Comparison of ENCODE assay signal across 17 cellular contexts in genomic region chr7:75887669-75888369, GRCh38. TPM values are rescaled to one million over a fixed set of nuclear protein-coding genes. Genes with fewer than 3 reads are reported as not detected.
DNase-seq lines count a peak whose midpoint lies in the region; ATAC-seq, FAIRE-seq and TF ChIP-seq lines count a peak whose summit lies in the region.
"Had no signal": no experiment of that assay in that cellular context is flagged by ENCODE, and none has a peak within 500 bp of the region (broad histone marks: within the 10 kb centered on the region; RNA-seq: fewer than 3 reads in every experiment).

No MANE protein-coding gene starts in this region.

- H3K36me3 Mint-ChIP-seq in nephron progenitor cell (ENCODE audit: low read depth): peaks cover 55% of the 10 kb centered on the region

- TF ChIP-seq RAD21 in H1 (IDR thresholded peaks at IDR 0.05 in 1 of 2, conservative IDR thresholded peaks at IDR 0.05 in 1 of 2; ENCODE audit: low read depth in 2 of 2, low read length in 2 of 2): no peak

- POLR2A ChIA-PET in H1 (lab: Charles Lee; ENCODE audit: partially characterized antibody): interaction anchor here (0.9 to 3.8 kb wide), 3 partner anchors 11 to 27 kb away, joined by 4 to 23 read pairs (median 6); partner anchors contain the start of gene POR

- CTCF ChIA-PET in H1 (lab: Charles Lee; ENCODE audit: partially characterized antibody): interaction anchor here (1.1 to 1.4 kb wide), 3 partner anchors 73 to 131 kb away, joined by 3 read pairs; no protein-coding TSS in a partner anchor

- ATAC-seq in Right ventricle myocardium inferior (peak; percentile 9), GM18861 (IDR thresholded peaks at IDR 0.05; ENCODE audit: unreplicated experiment) (no peak)

- no peak overlapping the region for H3K56ac ChIP-seq in H1 (replicated peaks; ENCODE audit: insufficient read length, low read depth, low read length)

- no peak overlapping the region for H4K5ac ChIP-seq in H1 (ENCODE audit: insufficient read length, low read depth, low read length)

- H3K36me3 ChIP-seq in H1 (ENCODE audit: control insufficient read depth in 2 of 4, insufficient read depth in 4 of 4, low read length in 3 of 4): peaks cover 15 to 47% (median 37%) of the 10 kb centered on the region in 4 experiments
- H3K36me3 ChIP-seq in tibial nerve: peaks cover 0 to 64% (median 0%) of the 10 kb centered on the region in 3 donors

- H3K27ac ChIP-seq in H1 (ENCODE audit: low read depth, low read length) (no peak overlapping the region), tibial nerve (peak overlapping the region in 3 of 4 donors; percentile 35 to 84 (median 80))
- H3K27ac ChIP-seq: C4-2B, PC-9 had no signal

- H3K4me3 ChIP-seq in H1 (ENCODE audit: extremely low read depth in 1 of 4, insufficient read depth in 2 of 4, low read depth in 3 of 4, low read length in 4 of 4): no peak overlapping the region
- no peak overlapping the region for H3K4me3 ChIP-seq in tibial nerve
- H3K4me3 ChIP-seq: PC-9 had no signal

- no peak overlapping the region for H2AFZ ChIP-seq in H1 (ENCODE audit: low read length)
- H2AFZ ChIP-seq: PC-9 had no signal

- no peak overlapping the region for H3K4ac ChIP-seq in H1 (replicated peaks; ENCODE audit: insufficient read length, low read depth, low read length)

- H3K9me3 ChIP-seq in H1 (ENCODE audit: insufficient read depth in 2 of 2, low read depth in 1 of 2, low read length in 1 of 2) (no peaks in the 10 kb centered on the region), tibial nerve (no peaks in the 10 kb centered on the region)

- TF ChIP-seq EP300 in H1 (IDR thresholded peaks at IDR 0.05; ENCODE audit: borderline replicate concordance in 1 of 2, low read depth in 2 of 2, low read length in 2 of 2) (no peak), tibial nerve (IDR thresholded peaks at IDR 0.05) (no peak)

- no peak for FAIRE-seq in H1 (lab: Jason Lieb, UNC)
- FAIRE-seq: A204.1 had no signal

- H3K27me3 ChIP-seq in H1 (replicated peaks in 1 of 4; ENCODE audit: control insufficient read depth in 3 of 4, extremely low read depth in 1 of 4, insufficient read depth in 3 of 4, low read length in 3 of 4) (no peaks in the 10 kb centered on the region), tibial nerve (no peaks in the 10 kb centered on the region)

- H3K27me3 Mint-ChIP-seq in nephron progenitor cell (ENCODE audit: low read depth, poor library complexity): no peaks in the 10 kb centered on the region

- H2BK12ac ChIP-seq in H1 (ENCODE audit: low read depth, low read length): no peak overlapping the region

- H3K27ac Mint-ChIP-seq in nephron progenitor cell: peak overlapping the region; percentile 57

- no peaks in the 10 kb centered on the region for H3K9me3 Mint-ChIP-seq in nephron progenitor cell

- H3K4me1 ChIP-seq in H1 (replicated peaks in 1 of 4; ENCODE audit: control insufficient read depth in 3 of 4, insufficient read depth in 4 of 4, low read length in 3 of 4): peaks cover 0 to 2% (median under 1%) of the 10 kb centered on the region in 4 experiments; a peak in 4 of 7 replicates
- H3K4me1 ChIP-seq in tibial nerve: peaks cover 0 to 53% (median 9%) of the 10 kb centered on the region in 4 donors

- no peak overlapping the region for H3K18ac ChIP-seq in H1 (ENCODE audit: extremely low read depth, low read length)

- H2BK5ac ChIP-seq in H1 (ENCODE audit: low read depth, low read length): no peak overlapping the region

- H3K79me1 ChIP-seq in H1 (ENCODE audit: low read depth, low read length): no peaks in the 10 kb centered on the region

- no peak overlapping the region for H2BK20ac ChIP-seq in H1 (ENCODE audit: low read length)

- peak overlapping the region; percentile 45 for H4K8ac ChIP-seq in H1 (ENCODE audit: extremely low read depth, insufficient read depth, low read length)

- no peak overlapping the region for H2BK120ac ChIP-seq in H1 (replicated peaks; ENCODE audit: low read depth, low read length)

- no peak overlapping the region for H3K23ac ChIP-seq in H1 (ENCODE audit: insufficient read length)

- no peak for DNase-seq in Right ventricle myocardium inferior (ENCODE audit: missing footprints)
- no peak for DNase-seq in cardiac septum (ENCODE audit: low spot score)
- DNase-seq in H1 (ENCODE audit: low read depth in 1 of 2, low spot score in 2 of 2): no peak
- no peak for DNase-seq in nephron progenitor cell
- DNase-seq in tibial nerve (ENCODE audit: low spot score in 2 of 2): no peak
- DNase-seq in NAMALWA (ENCODE audit: low spot score): no peak
- DNase-seq in activated naive CD4-positive, alpha-beta T cell treated with anti-CD3 and anti-CD28 coated beads, Interleukin-2, amount 50 U/mL, for 16 hours: no peak
- DNase-seq: COR-L47, HCEC 1CT, KG1, NCI-H1105, NCI-H187, NCI-H774, PC-9 had no signal

- H3K4me2 ChIP-seq in H1 (ENCODE audit: insufficient read depth in 1 of 2, low read depth in 2 of 2, low read length in 2 of 2): no peak overlapping the region
- H3K4me2 ChIP-seq: PC-9 had no signal

- no peak overlapping the region for H2AK5ac ChIP-seq in H1 (ENCODE audit: low read depth, low read length)

- TF ChIP-seq CTCF in H1 (IDR thresholded peaks at IDR 0.05; ENCODE audit: control extremely low read depth in 1 of 3, insufficient read depth in 1 of 3, low read depth in 1 of 3, low read length in 3 of 3) (no peak), nephron progenitor cell (IDR thresholded peaks at IDR 0.05) (no peak), tibial nerve (IDR thresholded peaks at IDR 0.05) (no peak)

- no peak overlapping the region for H2BK15ac ChIP-seq in H1 (ENCODE audit: low read length)

- H3K14ac ChIP-seq in H1 (ENCODE audit: insufficient read length): no peak overlapping the region

- no peak overlapping the region for H3K9ac ChIP-seq in H1 (replicated peaks in 1 of 4; ENCODE audit: extremely low read depth in 1 of 4, low read depth in 3 of 4, low read length in 3 of 4)

- no peak overlapping the region for H3K4me3 Mint-ChIP-seq in nephron progenitor cell

- H3K23me2 ChIP-seq in H1 (ENCODE audit: low read depth, low read length): no peaks in the 10 kb centered on the region

- intact Hi-C loops in Right ventricle myocardium inferior (cut with DNase I): no loop called here
- intact Hi-C loops in cardiac septum (cut with DNase I): no loop called here

- peaks cover 27% of the 10 kb centered on the region for H3K4me1 Mint-ChIP-seq in nephron progenitor cell

- no peaks in the 10 kb centered on the region; a peak in 1 of 4 replicates for H3K79me2 ChIP-seq in H1 (ENCODE audit: control insufficient read depth in 1 of 2, insufficient read depth in 2 of 2, low read length in 2 of 2)

- H4K91ac ChIP-seq in H1 (replicated peaks; ENCODE audit: insufficient read length, low read length): no peak overlapping the region

- WGBS in H1 (ENCODE audit: extremely low coverage in 1 of 2, insufficient coverage in 1 of 2, insufficient read length in 1 of 2, insufficient replicate concordance in 2 of 2, low coverage in 1 of 2, low lambda C conversion rate in 2 of 2, missing lambda C conversion rate in 1 of 2), 2 experiments: 91% methylated on average over 13 of the region's 13 CpGs; no CpG with 5 or more reads in 1 of the 2 experiments
- 82 to 84% methylated on average over 13 of the region's 13 CpGs for WGBS in tibial nerve, 2 donors

- H4K20me1 ChIP-seq in H1 (replicated peaks in 1 of 2; ENCODE audit: control insufficient read depth in 1 of 2, insufficient read depth in 2 of 2, low read length in 2 of 2): peaks cover 3 to 22% of the 10 kb centered on the region in 2 experiments

- TF ChIP-seq POLR2A in H1 (IDR thresholded peaks at IDR 0.05; ENCODE audit: control extremely low read depth in 1 of 2, low read depth in 2 of 2, low read length in 2 of 2) (no peak), tibial nerve (IDR thresholded peaks at IDR 0.05) (no peak)

TF ChIP-seq in H1, 55 proteins besides CTCF, POLR2A, EP300 and RAD21:
- TF ChIP-seq POLR2AphosphoS5 (IDR thresholded peaks at IDR 0.05; ENCODE audit: low read depth, low read length) (no peak), SAP30 (IDR thresholded peaks at IDR 0.05; ENCODE audit: insufficient read depth, insufficient replicate concordance, low read length) (no peak), RFX5 (IDR thresholded peaks at IDR 0.05; ENCODE audit: borderline replicate concordance, low read depth, low read length) (no peak)
TF ChIP-seq in H1: peak in this region for 0.

RNA-seq across cellular contexts. Expression of gene RHBDD2, which starts 9.0 kb away (rescaled TPM):
- total RNA-seq in Right ventricle myocardium inferior (16.7 TPM), cardiac septum (33.6 TPM), tibial nerve (10 to 100 TPM; 68.6 to 90.6 (median 74.5) TPM)
- total RNA-seq in H1 (2021; fragmentation: NEBNext Ultra II Directional; extraction: Animal tissue kit (Norgen Biotek cat#: 25700)): 28.3 and 29.5 TPM in 2 replicates
- 65.5 and 83.6 TPM in 2 replicates for polyA plus RNA-seq in H1 (2011; rRNA removed)
- polyA plus RNA-seq in H1 (2011; cell fraction: cytosol; rRNA removed): 30.5 TPM
- polyA plus RNA-seq in H1 (2011; cell fraction: nucleus; rRNA removed): 48.6 TPM
- polyA plus RNA-seq in H1 (2012, experiment 1 of 2): 22.3 to 41.5 TPM (median 36.1 TPM) in 4 replicates
- polyA plus RNA-seq in H1 (2012, experiment 2 of 2): 36.4 TPM
- polyA plus RNA-seq in H1 (2013, experiment 1 of 2): 36.4 TPM
- 40.7 TPM for polyA plus RNA-seq in H1 (2013, experiment 2 of 2)
- 19.9 and 26.2 TPM in 2 replicates for polyA minus RNA-seq in H1 (2011; rRNA and poly(A)+ RNA removed)
- 20.5 TPM for polyA minus RNA-seq in H1 (2011; cell fraction: cytosol; rRNA and poly(A)+ RNA removed)
- 23.4 TPM for polyA minus RNA-seq in H1 (2011; cell fraction: nucleus; rRNA and poly(A)+ RNA removed)

RNA-seq across cellular contexts. Expression of gene POR, which starts 27.1 kb away (rescaled TPM):
- total RNA-seq in Right ventricle myocardium inferior (66.3 TPM), cardiac septum (39.7 TPM), tibial nerve (100 to 1,000 TPM in 2 of 4 donors, 10 to 100 TPM in 2; 66.6 to 244 (median 107) TPM)
- total RNA-seq in H1 (2021; fragmentation: NEBNext Ultra II Directional; extraction: Animal tissue kit (Norgen Biotek cat#: 25700)): 127 and 144 TPM in 2 replicates
- polyA plus RNA-seq in H1 (2011; rRNA removed): 98.7 and 213 TPM in 2 replicates
- 143 TPM for polyA plus RNA-seq in H1 (2011; cell fraction: cytosol; rRNA removed)
- polyA plus RNA-seq in H1 (2011; cell fraction: nucleus; rRNA removed): 390 TPM
- polyA plus RNA-seq in H1 (2012, experiment 1 of 2): 65.5 to 111 TPM (median 109 TPM) in 4 replicates
- polyA plus RNA-seq in H1 (2012, experiment 2 of 2): 172 TPM
- 204 TPM for polyA plus RNA-seq in H1 (2013, experiment 1 of 2)
- polyA plus RNA-seq in H1 (2013, experiment 2 of 2): 195 TPM
- polyA minus RNA-seq in H1 (2011; rRNA and poly(A)+ RNA removed): 51.2 and 71.3 TPM in 2 replicates
- 118 TPM for polyA minus RNA-seq in H1 (2011; cell fraction: cytosol; rRNA and poly(A)+ RNA removed)
- 98.3 TPM for polyA minus RNA-seq in H1 (2011; cell fraction: nucleus; rRNA and poly(A)+ RNA removed)
